In the genomic region with DNA sequence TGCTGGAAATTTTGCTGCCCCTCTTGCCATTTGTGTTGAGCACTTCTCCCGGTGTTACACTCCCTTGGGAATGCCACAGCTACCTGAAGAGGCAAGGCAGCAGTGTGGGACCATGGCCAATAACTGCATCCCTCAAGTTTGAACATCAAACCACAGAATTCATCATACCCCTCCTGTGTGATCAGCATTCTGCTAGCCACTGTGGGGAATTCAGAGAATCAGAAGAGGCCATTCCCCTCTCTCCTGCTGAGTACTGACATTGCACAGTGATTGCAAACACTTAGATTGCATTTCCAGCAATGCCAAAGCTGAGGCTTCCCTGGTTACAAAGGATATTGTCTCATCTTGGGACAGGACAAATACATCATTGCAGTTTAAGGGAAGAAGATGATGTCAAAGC, we compare ENCODE assay signal across 1 cellular context.
TF ChIP-seq lines count a peak whose summit lies in the region.

No MANE protein-coding gene starts in this region.

TF ChIP-seq in GM23338, 12 proteins besides CTCF, POLR2A, EP300 and RAD21 (continued from another document):
- TF ChIP-seq, protein P1, sequence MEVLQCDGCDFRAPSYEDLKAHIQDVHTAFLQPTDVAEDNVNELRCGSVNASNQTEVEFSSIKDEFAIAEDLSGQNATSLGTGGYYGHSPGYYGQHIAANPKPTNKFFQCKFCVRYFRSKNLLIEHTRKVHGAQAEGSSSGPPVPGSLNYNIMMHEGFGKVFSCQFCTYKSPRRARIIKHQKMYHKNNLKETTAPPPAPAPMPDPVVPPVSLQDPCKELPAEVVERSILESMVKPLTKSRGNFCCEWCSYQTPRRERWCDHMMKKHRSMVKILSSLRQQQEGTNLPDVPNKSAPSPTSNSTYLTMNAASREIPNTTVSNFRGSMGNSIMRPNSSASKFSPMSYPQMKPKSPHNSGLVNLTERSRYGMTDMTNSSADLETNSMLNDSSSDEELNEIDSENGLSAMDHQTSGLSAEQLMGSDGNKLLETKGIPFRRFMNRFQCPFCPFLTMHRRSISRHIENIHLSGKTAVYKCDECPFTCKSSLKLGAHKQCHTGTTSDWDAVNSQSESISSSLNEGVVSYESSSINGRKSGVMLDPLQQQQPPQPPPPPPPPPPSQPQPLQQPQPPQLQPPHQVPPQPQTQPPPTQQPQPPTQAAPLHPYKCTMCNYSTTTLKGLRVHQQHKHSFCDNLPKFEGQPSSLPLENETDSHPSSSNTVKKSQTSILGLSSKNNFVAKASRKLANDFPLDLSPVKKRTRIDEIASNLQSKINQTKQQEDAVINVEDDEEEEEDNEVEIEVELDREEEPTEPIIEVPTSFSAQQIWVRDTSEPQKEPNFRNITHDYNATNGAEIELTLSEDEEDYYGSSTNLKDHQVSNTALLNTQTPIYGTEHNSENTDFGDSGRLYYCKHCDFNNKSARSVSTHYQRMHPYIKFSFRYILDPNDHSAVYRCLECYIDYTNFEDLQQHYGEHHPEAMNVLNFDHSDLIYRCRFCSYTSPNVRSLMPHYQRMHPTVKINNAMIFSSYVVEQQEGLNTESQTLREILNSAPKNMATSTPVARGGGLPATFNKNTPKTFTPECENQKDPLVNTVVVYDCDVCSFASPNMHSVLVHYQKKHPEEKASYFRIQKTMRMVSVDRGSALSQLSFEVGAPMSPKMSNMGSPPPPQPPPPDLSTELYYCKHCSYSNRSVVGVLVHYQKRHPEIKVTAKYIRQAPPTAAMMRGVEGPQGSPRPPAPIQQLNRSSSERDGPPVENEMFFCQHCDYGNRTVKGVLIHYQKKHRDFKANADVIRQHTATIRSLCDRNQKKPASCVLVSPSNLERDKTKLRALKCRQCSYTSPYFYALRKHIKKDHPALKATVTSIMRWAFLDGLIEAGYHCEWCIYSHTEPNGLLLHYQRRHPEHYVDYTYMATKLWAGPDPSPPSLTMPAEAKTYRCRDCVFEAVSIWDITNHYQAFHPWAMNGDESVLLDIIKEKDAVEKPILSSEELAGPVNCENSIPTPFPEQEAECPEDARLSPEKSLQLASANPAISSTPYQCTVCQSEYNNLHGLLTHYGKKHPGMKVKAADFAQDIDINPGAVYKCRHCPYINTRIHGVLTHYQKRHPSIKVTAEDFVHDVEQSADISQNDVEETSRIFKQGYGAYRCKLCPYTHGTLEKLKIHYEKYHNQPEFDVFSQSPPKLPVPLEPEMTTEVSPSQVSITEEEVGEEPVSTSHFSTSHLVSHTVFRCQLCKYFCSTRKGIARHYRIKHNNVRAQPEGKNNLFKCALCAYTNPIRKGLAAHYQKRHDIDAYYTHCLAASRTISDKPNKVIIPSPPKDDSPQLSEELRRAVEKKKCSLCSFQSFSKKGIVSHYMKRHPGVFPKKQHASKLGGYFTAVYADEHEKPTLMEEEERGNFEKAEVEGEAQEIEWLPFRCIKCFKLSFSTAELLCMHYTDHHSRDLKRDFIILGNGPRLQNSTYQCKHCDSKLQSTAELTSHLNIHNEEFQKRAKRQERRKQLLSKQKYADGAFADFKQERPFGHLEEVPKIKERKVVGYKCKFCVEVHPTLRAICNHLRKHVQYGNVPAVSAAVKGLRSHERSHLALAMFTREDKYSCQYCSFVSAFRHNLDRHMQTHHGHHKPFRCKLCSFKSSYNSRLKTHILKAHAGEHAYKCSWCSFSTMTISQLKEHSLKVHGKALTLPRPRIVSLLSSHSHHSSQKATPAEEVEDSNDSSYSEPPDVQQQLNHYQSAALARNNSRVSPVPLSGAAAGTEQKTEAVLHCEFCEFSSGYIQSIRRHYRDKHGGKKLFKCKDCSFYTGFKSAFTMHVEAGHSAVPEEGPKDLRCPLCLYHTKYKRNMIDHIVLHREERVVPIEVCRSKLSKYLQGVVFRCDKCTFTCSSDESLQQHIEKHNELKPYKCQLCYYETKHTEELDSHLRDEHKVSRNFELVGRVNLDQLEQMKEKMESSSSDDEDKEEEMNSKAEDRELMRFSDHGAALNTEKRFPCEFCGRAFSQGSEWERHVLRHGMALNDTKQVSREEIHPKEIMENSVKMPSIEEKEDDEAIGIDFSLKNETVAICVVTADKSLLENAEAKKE (CRISPR knock-in tag; IDR thresholded peaks at IDR 0.05), result no peak
- TF ChIP-seq POLR2AphosphoS5 (IDR thresholded peaks at IDR 0.05; ENCODE audit: low read depth) (no peak), STAT1 (IDR thresholded peaks at IDR 0.05; ENCODE audit: unreplicated experiment) (no peak), ZNF114 (CRISPR knock-in tag; IDR thresholded peaks at IDR 0.05) (no peak), EZH2phosphoT487 (IDR thresholded peaks at IDR 0.05; ENCODE audit: unreplicated experiment) (no peak)
